Comparison of ENCODE assay signal across 26 cellular contexts in genomic region chr5:120507826-120508463, GRCh38. TPM values are rescaled to one million over a fixed set of nuclear protein-coding genes. Genes with fewer than 3 reads are reported as not detected.
DNase-seq lines count a peak whose midpoint lies in the region; ATAC-seq and TF ChIP-seq lines count a peak whose summit lies in the region.
"Had no signal": no experiment of that assay in that cellular context is flagged by ENCODE, and none has a peak within 500 bp of the region (broad histone marks: within the 10 kb centered on the region; RNA-seq: fewer than 3 reads in every experiment).

No MANE protein-coding gene starts in this region.

- WGBS in smooth muscle cell (ENCODE audit: low lambda C conversion rate), result 64% methylated on average over 2 of the region's 2 CpGs
- WGBS in sigmoid colon, 2 donors, result 78 to 82% methylated on average over 2 of the region's 2 CpGs

- H3K4me1 ChIP-seq in adipocyte (ENCODE audit: control insufficient read depth, insufficient read depth, low read length) (peaks cover 7% of the 10 kb centered on the region), smooth muscle cell (ENCODE audit: low read depth) (peaks cover 8% of the 10 kb centered on the region), sigmoid colon (no peaks in the 10 kb centered on the region)
- H3K4me1 ChIP-seq: adrenal gland had no signal

- H3K79me2 ChIP-seq in smooth muscle cell (ENCODE audit: low read depth), result peaks cover 10% of the 10 kb centered on the region

- no peak for ATAC-seq in HG03565 (IDR thresholded peaks at IDR 0.05; ENCODE audit: unreplicated experiment)
- ATAC-seq: stimulated activated naive CD8-positive, alpha-beta T cell treated with anti-CD3 and anti-CD28 coated beads, Interleukin-15, Interleukin-2, amounts not matched to agents 100 U/mL and 50 U/mL, for 24 hours had no signal

- DNase-seq in HCEC 1CT, result peak; percentile 35
- DNase-seq in adipocyte (ENCODE audit: low read depth), result peak; percentile 69
- peak; percentile 80 for DNase-seq in fibroblast of the conjunctiva (ENCODE audit: low read depth)
- DNase-seq in smooth muscle cell (lab: John Stamatoyannopoulos, UW; ENCODE audit: unreplicated experiment), result no peak
- no peak for DNase-seq in sigmoid colon
- DNase-seq in erythroblast (lab: John Stamatoyannopoulos, UW), result no peak
- DNase-seq: activated CD4-positive, alpha-beta memory T cell treated with anti-CD3 and anti-CD28 coated beads for 36 hours; activated gamma-delta T cell; adrenal gland; DMS79 treated with DMSO at 0.1 percent for 48 hours; hypothalamus; NCI-H1105 treated with DMSO at 0.1 percent for 48 hours; NCI-H2081; NCI-H510A treated with DMSO at 0.1 percent for 48 hours; ovary; SK-N-SH; stimulated activated CD4-positive, alpha-beta T cell treated with anti-CD3 and anti-CD28 coated beads, Interleukin-4, amount 100 ng/mL, for 4 hours; stimulated activated naive CD8-positive, alpha-beta T cell treated with anti-CD3 and anti-CD28 coated beads, Interleukin-15, Interleukin-2, amounts not matched to agents 100 U/mL and 50 U/mL, for 24 hours; WERI-Rb-1 had no signal

- intact Hi-C loops in sigmoid colon (cut with DNase I), result no loop called here

- H3K9ac ChIP-seq in adipocyte (ENCODE audit: low read length) (no peak overlapping the region), smooth muscle cell (ENCODE audit: low read depth) (no peak overlapping the region)
- H3K9ac ChIP-seq: SK-N-SH had no signal

- no peak overlapping the region for H3K4me3 ChIP-seq in adipocyte (ENCODE audit: low read length)
- H3K4me3 ChIP-seq in smooth muscle cell, result peak overlapping the region; percentile 14
- no peak overlapping the region for H3K4me3 ChIP-seq in sigmoid colon
- H3K4me3 ChIP-seq: adrenal gland, lung, ovary had no signal

- TF ChIP-seq EP300 in sigmoid colon (IDR thresholded peaks at IDR 0.05), result no peak

- no peaks in the 10 kb centered on the region for H3K9me3 ChIP-seq in adipocyte (ENCODE audit: control insufficient read depth, low read length)
- H3K9me3 ChIP-seq in smooth muscle cell (replicated peaks; ENCODE audit: low read depth), result no peaks in the 10 kb centered on the region
- H3K9me3 ChIP-seq in sigmoid colon, result no peaks in the 10 kb centered on the region
- H3K9me3 ChIP-seq: adrenal gland, ovary, SK-N-SH had no signal

- H3F3A ChIP-seq in smooth muscle cell (ENCODE audit: low read depth), result no peaks in the 10 kb centered on the region

- no peaks in the 10 kb centered on the region for H4K20me1 ChIP-seq in smooth muscle cell (ENCODE audit: low read depth)

- H3K27me3 ChIP-seq in adipocyte (replicated peaks; ENCODE audit: control insufficient read depth, insufficient read depth, low read length), result no peaks in the 10 kb centered on the region
- no peaks in the 10 kb centered on the region for H3K27me3 ChIP-seq in smooth muscle cell (ENCODE audit: low read depth)
- H3K27me3 ChIP-seq in sigmoid colon, result no peaks in the 10 kb centered on the region
- H3K27me3 ChIP-seq: adrenal gland, ovary had no signal

- H3K4me2 ChIP-seq in smooth muscle cell, result peak overlapping the region; percentile 50
- H3K4me2 ChIP-seq: SK-N-SH had no signal

- H3K36me3 ChIP-seq in adipocyte (ENCODE audit: control insufficient read depth, insufficient read depth, low read length, severe bottlenecking) (no peaks in the 10 kb centered on the region), smooth muscle cell (ENCODE audit: low read depth) (no peaks in the 10 kb centered on the region), sigmoid colon (no peaks in the 10 kb centered on the region)
- H3K36me3 ChIP-seq: adrenal gland, ovary, WERI-Rb-1 had no signal

- TF ChIP-seq POLR2A in sigmoid colon (IDR thresholded peaks at IDR 0.05), result no peak
- no peak for TF ChIP-seq POLR2A in erythroblast (IDR thresholded peaks at IDR 0.05; ENCODE audit: low read length)

- peak overlapping the region; percentile 13 for H2AFZ ChIP-seq in smooth muscle cell (ENCODE audit: low read depth)

- H3K27ac ChIP-seq in smooth muscle cell (ENCODE audit: low read depth) (peak overlapping the region; percentile 55), sigmoid colon (no peak overlapping the region)
- H3K27ac ChIP-seq: adrenal gland, HL-60, ovary, RWPE1, WERI-Rb-1 had no signal

- no peak for TF ChIP-seq CTCF in smooth muscle cell (IDR thresholded peaks at IDR 0.05; ENCODE audit: borderline replicate concordance, insufficient read depth, poor library complexity, severe bottlenecking)
- no peak for TF ChIP-seq CTCF in sigmoid colon (IDR thresholded peaks at IDR 0.05)

RNA-seq across cellular contexts. Expression of gene PRR16, which starts 43.8 kb away (rescaled TPM):
- total RNA-seq in smooth muscle cell, result 6.7 and 8.3 TPM in 2 replicates
- polyA plus RNA-seq in smooth muscle cell, result 13.2 and 19.4 TPM in 2 replicates
- 1 to 10 TPM; 5.7 to 5.9 (median 5.8) TPM for total RNA-seq in sigmoid colon
- polyA plus RNA-seq in sigmoid colon, result 1 to 10 TPM; 1.6 to 3.0 (median 2.4) TPM
- total RNA-seq: activated CD4-positive, alpha-beta memory T cell treated with anti-CD3 and anti-CD28 coated beads for 36 hours; B cell; dermis microvascular lymphatic vessel endothelial cell; T-helper 2 cell treated with Interferon-gamma antibody and Interleukin-4, amounts not matched to agents 100 ng/mL and 5 ng/mL, for 36 hours had no signal

Comparison
In these comparisons a context has a peak if more than half of its experiments do, and no peak if none do; other contexts are left out.
1. DNase-seq: peak in HCEC 1CT (single experiment), adipocyte (single experiment) and fibroblast of the conjunctiva (single experiment); none in smooth muscle cell (single experiment), sigmoid colon (single experiment) and erythroblast (0 of 2).